Comparison of ENCODE assay signal across 13 cellular contexts in genomic region chr11:57214494-57214893, GRCh38. TPM values are rescaled to one million over a fixed set of nuclear protein-coding genes. Genes with fewer than 3 reads are reported as not detected.
DNase-seq lines count a peak whose midpoint lies in the region; ATAC-seq, FAIRE-seq and TF ChIP-seq lines count a peak whose summit lies in the region.
"Had no signal": no experiment of that assay in that cellular context is flagged by ENCODE, and none has a peak within 500 bp of the region (broad histone marks: within the 10 kb centered on the region; RNA-seq: fewer than 3 reads in every experiment).

No MANE protein-coding gene starts in this region.

- WGBS in upper lobe of left lung, 2 donors: 45 to 59% methylated on average over 3 of the region's 3 CpGs

- H3K9me3 ChIP-seq in iPS-18a (ENCODE audit: control insufficient read depth, low read depth, low read length): no peaks in the 10 kb centered on the region
- H3K9me3 ChIP-seq in upper lobe of left lung: no peaks in the 10 kb centered on the region
- H3K9me3 ChIP-seq: thoracic aorta had no signal

- FAIRE-seq in bronchial epithelial cell (lab: Jason Lieb, UNC): no peak
- FAIRE-seq: A204.1 had no signal

- H3K4me1 ChIP-seq in iPS-18a (ENCODE audit: control insufficient read depth, low read depth, low read length) (peaks cover 29% of the 10 kb centered on the region), upper lobe of left lung (peaks cover 12 to 24% (median 21%) of the 10 kb centered on the region in 4 donors)

- H3K27me3 ChIP-seq in bronchial epithelial cell (ENCODE audit: control insufficient read depth, insufficient read depth, low read length) (no peaks in the 10 kb centered on the region), iPS-18a (ENCODE audit: control insufficient read depth, insufficient read depth, low read length) (no peaks in the 10 kb centered on the region), upper lobe of left lung (no peaks in the 10 kb centered on the region)

- TF ChIP-seq EP300 in upper lobe of left lung (IDR thresholded peaks at IDR 0.05): no peak

- TF ChIP-seq CTCF in bronchial epithelial cell (IDR thresholded peaks at IDR 0.05; ENCODE audit: insufficient read depth, low read length, severe bottlenecking) (no peak), upper lobe of left lung (IDR thresholded peaks at IDR 0.05) (no peak)

- H3K36me3 ChIP-seq in bronchial epithelial cell (ENCODE audit: control insufficient read depth, insufficient read depth, low read length) (no peaks in the 10 kb centered on the region), iPS-18a (ENCODE audit: control insufficient read depth, low read depth, low read length) (no peaks in the 10 kb centered on the region), upper lobe of left lung (no peaks in the 10 kb centered on the region)
- H3K36me3 ChIP-seq: thoracic aorta had no signal

- no peak for TF ChIP-seq POLR2A in upper lobe of left lung (IDR thresholded peaks at IDR 0.05)

- H3K4me3 ChIP-seq in bronchial epithelial cell (ENCODE audit: low read depth, low read length) (no peak overlapping the region), iPS-18a (ENCODE audit: low read length) (no peak overlapping the region), upper lobe of left lung (no peak overlapping the region)
- H3K4me3 ChIP-seq: thoracic aorta had no signal

- H3K27ac ChIP-seq in iPS-18a (ENCODE audit: low read length) (peak overlapping the region; percentile 20), upper lobe of left lung (no peak overlapping the region)
- H3K27ac ChIP-seq: thoracic aorta had no signal

- ATAC-seq in upper lobe of left lung (ENCODE audit: low FRiP score in 2 of 2): peak; percentile 5 to 77
- ATAC-seq in HG03280 (IDR thresholded peaks at IDR 0.05; ENCODE audit: unreplicated experiment): no peak
- ATAC-seq in HG03097 (IDR thresholded peaks at IDR 0.05; ENCODE audit: low FRiP score, unreplicated experiment): no peak

- no peak overlapping the region for H3K9ac ChIP-seq in iPS-18a (ENCODE audit: low read length)

- DNase-seq in NCI-H82 (lab: John Stamatoyannopoulos, UW) (peak; percentile 43), NCI-H82 treated with DMSO at 0.1 percent for 48 hours (lab: John Stamatoyannopoulos, UW; ENCODE audit: unreplicated experiment) (no peak), bronchial epithelial cell (ENCODE audit: low read depth) (peak; percentile 67), upper lobe of left lung (no peak), NCI-H2029 treated with DMSO at 0.1 percent for 48 hours (lab: John Stamatoyannopoulos, UW) (no peak)
- DNase-seq: head of caudate nucleus; NCI-H446 treated with DMSO at 0.1 percent for 48 hours; stimulated activated CD4-positive, alpha-beta T cell treated with anti-CD3 and anti-CD28 coated beads, Interleukin-4, amount 100 ng/mL, for 24 hours had no signal

RNA-seq across cellular contexts. Expression of gene APLNR, which starts 22.6 kb away (rescaled TPM):
- not detected in 2 replicates for total RNA-seq in bronchial epithelial cell
- total RNA-seq in upper lobe of left lung: 1 to 10 TPM in 5 of 6 donors, not detected in 1; 1.1 to 5.7 (median 1.9) TPM

RNA-seq across cellular contexts. Expression of gene LRRC55, which starts 32.7 kb away (rescaled TPM):
- total RNA-seq in bronchial epithelial cell (not detected in 2 replicates), upper lobe of left lung (under 1 TPM in 2 of 6 donors, not detected in 4; 0.10 to 0.11 TPM)
- total RNA-seq: thoracic aorta had no signal

Comparison
In these comparisons a context has a peak if more than half of its experiments do, and no peak if none do; other contexts are left out.
1. DNase-seq: peak in NCI-H82 (single experiment) and bronchial epithelial cell (single experiment); none in NCI-H82 treated with DMSO at 0.1 percent for 48 hours (single experiment), upper lobe of left lung (0 of 2) and NCI-H2029 treated with DMSO at 0.1 percent for 48 hours (single experiment).
2. ATAC-seq: peak in upper lobe of left lung (2 of 2); none in HG03280 (single experiment) and HG03097 (single experiment).